ENCODE assay signal across 2 cellular contexts in the genomic region with DNA sequence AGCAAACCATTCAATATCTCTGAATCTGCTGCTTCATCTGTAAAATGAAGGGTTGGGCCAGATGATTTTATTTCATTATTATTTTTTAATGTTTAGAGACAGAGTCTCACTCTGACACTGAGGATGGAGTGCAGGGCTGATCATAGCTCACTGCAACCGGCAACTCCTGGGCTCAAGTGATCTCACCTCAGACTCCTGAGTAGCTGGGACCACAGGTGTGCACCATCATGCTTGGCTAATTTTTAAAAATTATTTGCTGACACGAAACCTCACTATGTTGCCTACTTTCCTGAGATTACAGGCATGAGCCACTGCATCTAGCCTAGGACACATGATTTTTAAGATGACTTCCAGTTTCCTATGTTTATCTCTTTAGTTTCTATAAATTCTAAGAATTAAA.
TF ChIP-seq lines count a peak whose summit lies in the region.

No MANE protein-coding gene starts in this region.

TF ChIP-seq in IMR-90, 13 proteins besides CTCF, POLR2A, EP300 and RAD21:
- TF ChIP-seq, protein P1, sequence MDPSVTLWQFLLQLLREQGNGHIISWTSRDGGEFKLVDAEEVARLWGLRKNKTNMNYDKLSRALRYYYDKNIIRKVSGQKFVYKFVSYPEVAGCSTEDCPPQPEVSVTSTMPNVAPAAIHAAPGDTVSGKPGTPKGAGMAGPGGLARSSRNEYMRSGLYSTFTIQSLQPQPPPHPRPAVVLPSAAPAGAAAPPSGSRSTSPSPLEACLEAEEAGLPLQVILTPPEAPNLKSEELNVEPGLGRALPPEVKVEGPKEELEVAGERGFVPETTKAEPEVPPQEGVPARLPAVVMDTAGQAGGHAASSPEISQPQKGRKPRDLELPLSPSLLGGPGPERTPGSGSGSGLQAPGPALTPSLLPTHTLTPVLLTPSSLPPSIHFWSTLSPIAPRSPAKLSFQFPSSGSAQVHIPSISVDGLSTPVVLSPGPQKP (IDR thresholded peaks at IDR 0.05; ENCODE audit: borderline replicate concordance, low read depth, low read length) = no peak
- no peak for TF ChIP-seq SMC3 (IDR thresholded peaks at IDR 0.05; ENCODE audit: low read depth, low read length)
- TF ChIP-seq RFX5 (IDR thresholded peaks at IDR 0.05; ENCODE audit: low read depth, low read length) = no peak
- no peak for TF ChIP-seq CEBPB (IDR thresholded peaks at IDR 0.05; ENCODE audit: low read depth, low read length)
- no peak for TF ChIP-seq BHLHE40 (IDR thresholded peaks at IDR 0.05; ENCODE audit: low read depth, low read length)
- TF ChIP-seq NFE2L2 (IDR thresholded peaks at IDR 0.05; ENCODE audit: low read depth, low read length) = no peak
- no peak for TF ChIP-seq MXI1 (IDR thresholded peaks at IDR 0.05; ENCODE audit: borderline replicate concordance, low read depth, low read length)
- TF ChIP-seq, protein P2, sequence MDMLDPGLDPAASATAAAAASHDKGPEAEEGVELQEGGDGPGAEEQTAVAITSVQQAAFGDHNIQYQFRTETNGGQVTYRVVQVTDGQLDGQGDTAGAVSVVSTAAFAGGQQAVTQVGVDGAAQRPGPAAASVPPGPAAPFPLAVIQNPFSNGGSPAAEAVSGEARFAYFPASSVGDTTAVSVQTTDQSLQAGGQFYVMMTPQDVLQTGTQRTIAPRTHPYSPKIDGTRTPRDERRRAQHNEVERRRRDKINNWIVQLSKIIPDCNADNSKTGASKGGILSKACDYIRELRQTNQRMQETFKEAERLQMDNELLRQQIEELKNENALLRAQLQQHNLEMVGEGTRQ (IDR thresholded peaks at IDR 0.05; ENCODE audit: low read depth, low read length) = no peak
- TF ChIP-seq CHD1 (IDR thresholded peaks at IDR 0.05; ENCODE audit: low read depth, low read length) = no peak
- TF ChIP-seq MAZ (IDR thresholded peaks at IDR 0.05; ENCODE audit: borderline replicate concordance, low read depth, low read length) = no peak
- TF ChIP-seq FOS (IDR thresholded peaks at IDR 0.05; ENCODE audit: low read depth, low read length) = no peak
- no peak for TF ChIP-seq RCOR1 (IDR thresholded peaks at IDR 0.05; ENCODE audit: insufficient replicate concordance, low read length)
- TF ChIP-seq MAFK (IDR thresholded peaks at IDR 0.05; ENCODE audit: low read depth, low read length) = no peak
TF ChIP-seq in IMR-90: peak in this region for 0.

TF ChIP-seq in HepG2, 621 proteins besides CTCF, POLR2A, EP300 and RAD21 (continued from another document):
- no peak for TF ChIP-seq FOXA1 (IDR thresholded peaks at IDR 0.05)
- no peak for TF ChIP-seq FOXA1 (CRISPR knock-in tag; IDR thresholded peaks at IDR 0.05)
- no peak for TF ChIP-seq TBP (CRISPR knock-in tag; IDR thresholded peaks at IDR 0.05)
- no peak for TF ChIP-seq HDAC1 (CRISPR knock-in tag; IDR thresholded peaks at IDR 0.05)
- TF ChIP-seq, protein P3, sequence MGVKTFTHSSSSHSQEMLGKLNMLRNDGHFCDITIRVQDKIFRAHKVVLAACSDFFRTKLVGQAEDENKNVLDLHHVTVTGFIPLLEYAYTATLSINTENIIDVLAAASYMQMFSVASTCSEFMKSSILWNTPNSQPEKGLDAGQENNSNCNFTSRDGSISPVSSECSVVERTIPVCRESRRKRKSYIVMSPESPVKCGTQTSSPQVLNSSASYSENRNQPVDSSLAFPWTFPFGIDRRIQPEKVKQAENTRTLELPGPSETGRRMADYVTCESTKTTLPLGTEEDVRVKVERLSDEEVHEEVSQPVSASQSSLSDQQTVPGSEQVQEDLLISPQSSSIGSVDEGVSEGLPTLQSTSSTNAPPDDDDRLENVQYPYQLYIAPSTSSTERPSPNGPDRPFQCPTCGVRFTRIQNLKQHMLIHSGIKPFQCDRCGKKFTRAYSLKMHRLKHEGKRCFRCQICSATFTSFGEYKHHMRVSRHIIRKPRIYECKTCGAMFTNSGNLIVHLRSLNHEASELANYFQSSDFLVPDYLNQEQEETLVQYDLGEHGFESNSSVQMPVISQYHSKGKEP (CRISPR knock-in tag; IDR thresholded peaks at IDR 0.05) = no peak
- TF ChIP-seq, protein P4, sequence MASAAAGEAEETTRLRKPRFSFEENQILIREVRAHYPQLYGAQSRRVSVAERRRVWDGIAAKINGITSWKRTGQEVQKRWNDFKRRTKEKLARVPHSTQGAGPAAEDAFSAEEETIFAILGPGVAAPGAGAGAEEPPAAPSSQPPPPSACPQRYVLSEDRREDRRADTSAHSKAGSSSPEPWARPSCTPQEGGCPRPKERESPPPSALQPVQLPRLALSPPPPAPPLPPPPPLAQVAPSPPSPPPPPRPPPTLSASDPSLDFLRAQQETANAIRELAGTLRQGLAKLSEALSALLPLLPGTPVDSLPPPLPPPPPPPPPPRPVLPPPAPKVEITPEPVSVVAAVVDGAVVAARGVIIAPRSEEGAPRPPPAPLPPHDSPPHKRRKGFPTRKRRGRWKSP (CRISPR knock-in tag; IDR thresholded peaks at IDR 0.05) = no peak
- TF ChIP-seq SMARCC2 (IDR thresholded peaks at IDR 0.05) = no peak
- no peak for TF ChIP-seq PCBP1 (IDR thresholded peaks at IDR 0.05; ENCODE audit: borderline replicate concordance, low read depth, low read length)
